ENCODE assay signal across 8 cellular contexts in the genomic region with DNA sequence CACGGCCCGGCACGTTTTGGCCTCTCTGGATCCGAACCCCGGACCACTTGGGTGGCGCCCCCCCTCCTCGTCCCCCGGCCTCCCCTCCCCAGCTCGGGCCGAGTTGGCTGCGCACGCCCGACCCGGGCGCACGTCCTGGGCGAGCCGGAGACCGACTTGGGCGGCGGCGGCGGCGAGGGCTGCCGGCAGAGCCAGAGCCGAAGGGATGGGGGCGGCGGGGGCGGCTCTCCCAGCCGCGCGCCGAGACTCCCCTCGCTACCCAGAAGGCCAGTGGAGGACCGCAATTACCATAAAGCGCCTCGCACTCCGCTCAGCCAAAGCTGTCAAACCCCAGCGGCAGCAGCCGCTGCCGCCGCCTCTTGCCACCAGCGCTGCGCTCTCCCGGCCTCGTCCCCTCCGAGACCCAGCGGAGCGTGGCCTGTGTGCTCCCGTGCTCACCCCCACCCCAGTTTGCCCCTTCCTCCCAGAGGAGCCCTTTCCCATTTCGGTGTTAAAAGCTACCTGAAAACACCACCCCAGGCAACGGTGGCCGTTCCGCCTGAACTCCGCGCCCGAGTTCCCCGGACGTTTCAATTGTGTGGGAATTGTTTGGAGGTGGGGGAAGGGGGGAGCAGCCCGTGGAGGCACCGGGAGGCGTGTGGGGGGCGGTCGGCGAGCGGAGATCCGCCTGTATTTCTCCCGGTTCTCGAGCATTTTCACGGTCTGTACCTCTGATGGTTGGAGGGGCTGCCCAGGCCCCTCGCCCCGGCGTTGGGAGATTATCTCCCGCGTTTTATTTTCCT. TPM values are rescaled to one million over a fixed set of nuclear protein-coding genes. Genes with fewer than 3 reads are reported as not detected.
A peak's percentile ranks its signal among the peaks of the same experiment; 100 is the strongest.
DNase-seq lines count a peak whose midpoint lies in the region; ATAC-seq and TF ChIP-seq lines count a peak whose summit lies in the region.

No MANE protein-coding gene starts in this region.

- peak overlapping the region; percentile 88 for H3K4me3 ChIP-seq in coronary artery
- peak overlapping the region; percentile 72 for H3K4me3 ChIP-seq in suprapubic skin

- H3K27ac ChIP-seq in coronary artery (peak overlapping the region; percentile 81 to 87), suprapubic skin (peak overlapping the region; percentile 89)

- ATAC-seq in Right ventricle myocardium inferior (peak; percentile 27), memory B cell (ENCODE audit: low read depth) (peak; percentile 44), HG03095 (IDR thresholded peaks at IDR 0.05; ENCODE audit: unreplicated experiment) (no peak)

- H3K9me3 Mint-ChIP-seq in IgD-negative memory B cell = no peaks in the 10 kb centered on the region
- no peaks in the 10 kb centered on the region for H3K9me3 Mint-ChIP-seq in memory B cell

- H3K27me3 Mint-ChIP-seq in IgD-negative memory B cell (peaks cover 6% of the 10 kb centered on the region), memory B cell (no peaks in the 10 kb centered on the region)

- 4% methylated on average over 34 of the region's 75 CpGs for WGBS in suprapubic skin

- H3K27ac Mint-ChIP-seq in IgD-negative memory B cell (peak overlapping the region; percentile 80 to 100 (median 96)), memory B cell (peak overlapping the region; percentile 92)

- TF ChIP-seq CTCF in coronary artery (IDR thresholded peaks at IDR 0.05) (no peak), suprapubic skin (IDR thresholded peaks at IDR 0.05) (no peak)

- H3K27me3 ChIP-seq in suprapubic skin = no peaks in the 10 kb centered on the region

- DNase-seq in Right ventricle myocardium inferior (ENCODE audit: missing footprints) (no peak), cardiac septum (ENCODE audit: low spot score) (no peak), T-helper 2 cell (peak in 3 of 5 experiments; percentile 45 to 87 (median 69)), coronary artery (ENCODE audit: low spot score) (no peak), memory B cell (ENCODE audit: low spot score in 2 of 2) (peak in 1 of 2 donors; percentile 46), suprapubic skin (ENCODE audit: low spot score in 2 of 2) (no peak)

- H3K36me3 Mint-ChIP-seq in IgD-negative memory B cell = no peaks in the 10 kb centered on the region
- H3K36me3 Mint-ChIP-seq in memory B cell = no peaks in the 10 kb centered on the region

- peaks cover 15 to 25% (median 16%) of the 10 kb centered on the region in 3 donors for H3K4me1 Mint-ChIP-seq in IgD-negative memory B cell
- peaks cover 14% of the 10 kb centered on the region for H3K4me1 Mint-ChIP-seq in memory B cell

- intact Hi-C loops in Right ventricle myocardium inferior (cut with DNase I) = loop anchor here (5.0 to 10.0 kb wide), 2 partner anchors 286 to 364 kb away; no protein-coding TSS in a partner anchor
- intact Hi-C loops in cardiac septum (cut with DNase I) = loop anchor here (2.0 kb wide), 1 partner anchor 74 kb away; no protein-coding TSS in a partner anchor

- H3K4me3 Mint-ChIP-seq in IgD-negative memory B cell (peak overlapping the region; percentile 87 to 97 (median 94)), memory B cell (peak overlapping the region; percentile 93)

- no peaks in the 10 kb centered on the region for H3K36me3 ChIP-seq in suprapubic skin

- no peaks in the 10 kb centered on the region for H3K9me3 ChIP-seq in suprapubic skin

- no peak for TF ChIP-seq POLR2A in suprapubic skin (IDR thresholded peaks at IDR 0.05)

- TF ChIP-seq EP300 in suprapubic skin (IDR thresholded peaks at IDR 0.05) = no peak

- peaks cover 24% of the 10 kb centered on the region for H3K4me1 ChIP-seq in suprapubic skin

RNA-seq across cellular contexts. Expression of gene BCOR, which starts 0.7 kb away (rescaled TPM):
- total RNA-seq in Right ventricle myocardium inferior (16.9 TPM), cardiac septum (24.2 TPM), suprapubic skin (10 to 100 TPM; 20.9 to 36.0 (median 32.5) TPM)
- polyA plus RNA-seq in IgD-negative memory B cell = 10.2 TPM

Comparison
In these comparisons a context has a peak if more than half of its experiments do, and no peak if none do; other contexts are left out.
1. DNase-seq: peak in T-helper 2 cell (3 of 5); none in Right ventricle myocardium inferior (single experiment), cardiac septum (single experiment), coronary artery (single experiment) and suprapubic skin (0 of 2).